Comparison of ENCODE assay signal across 10 cellular contexts in the genomic region with DNA sequence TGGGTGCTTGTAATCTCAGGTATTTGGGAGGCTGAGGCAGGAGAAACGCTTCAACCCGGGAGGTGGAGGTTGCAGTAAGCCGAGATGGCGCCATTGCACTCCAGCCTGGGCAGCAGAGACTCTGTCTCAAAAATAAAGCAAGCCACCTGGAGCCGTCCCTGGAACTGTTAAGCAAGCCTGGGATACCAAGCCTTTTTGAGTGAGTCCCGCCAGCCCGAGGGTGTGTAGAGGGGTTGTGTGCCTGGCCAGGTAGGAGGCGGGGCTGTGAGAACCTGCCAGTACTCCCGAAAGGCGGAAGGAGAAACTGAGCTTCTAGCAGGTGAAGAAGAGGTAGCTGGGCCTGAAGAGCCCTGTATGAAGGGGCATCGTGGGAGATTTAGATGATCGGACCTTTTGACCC. TPM values are rescaled to one million over a fixed set of nuclear protein-coding genes. Genes with fewer than 3 reads are reported as not detected.
DNase-seq lines count a peak whose midpoint lies in the region; FAIRE-seq and TF ChIP-seq lines count a peak whose summit lies in the region.
"Had no signal": no experiment of that assay in that cellular context is flagged by ENCODE, and none has a peak within 500 bp of the region (broad histone marks: within the 10 kb centered on the region; RNA-seq: fewer than 3 reads in every experiment).

No MANE protein-coding gene starts in this region.

- no peak overlapping the region for H3K4me3 ChIP-seq in Loucy (ENCODE audit: low read length, poor library complexity, severe bottlenecking)
- H3K4me3 ChIP-seq in bronchial epithelial cell (ENCODE audit: low read depth, low read length), result no peak overlapping the region
- no peak overlapping the region for H3K4me3 ChIP-seq in mesendoderm (ENCODE audit: low read length)
- H3K4me3 ChIP-seq in thymus (ENCODE audit: low read length), result no peak overlapping the region
- H3K4me3 ChIP-seq: ascending aorta had no signal

- TF ChIP-seq CTCF in Loucy (conservative IDR thresholded peaks at IDR 0.05; ENCODE audit: low read length) (0 out of 2 replicates have a peak, but pooled peaks have one; percentile 24), bronchial epithelial cell (IDR thresholded peaks at IDR 0.05; ENCODE audit: insufficient read depth, low read length, severe bottlenecking) (no peak)

- H3K9me2 ChIP-seq in Loucy (replicated peaks; ENCODE audit: low read depth, low read length), result no peaks in the 10 kb centered on the region

- H3K9ac ChIP-seq in Loucy (ENCODE audit: low read depth, low read length, poor library complexity, severe bottlenecking) (peak overlapping the region; percentile 95), mesendoderm (ENCODE audit: low read length) (no peak overlapping the region)

- no peak for FAIRE-seq in bronchial epithelial cell (lab: Jason Lieb, UNC)

- no peak overlapping the region for H2BK15ac ChIP-seq in mesendoderm (replicated peaks; ENCODE audit: low read depth)

- H4K8ac ChIP-seq in mesendoderm (ENCODE audit: low read depth, low read length), result no peak overlapping the region

- no peak overlapping the region for H4K5ac ChIP-seq in mesendoderm (ENCODE audit: low read length)

- H2BK120ac ChIP-seq in mesendoderm (ENCODE audit: low read depth, low read length), result no peak overlapping the region

- H3K4me2 ChIP-seq in Loucy (ENCODE audit: low read depth, low read length, poor library complexity, severe bottlenecking) (peak overlapping the region; percentile 100), mesendoderm (ENCODE audit: low read length) (no peak overlapping the region)

- H3K79me1 ChIP-seq in mesendoderm (ENCODE audit: low read length), result peaks cover 12% of the 10 kb centered on the region

- H3K9me3 ChIP-seq in Loucy (ENCODE audit: insufficient read depth, low read depth, low read length) (no peaks in the 10 kb centered on the region), thymus (ENCODE audit: control insufficient read depth) (no peaks in the 10 kb centered on the region)
- H3K9me3 ChIP-seq: ascending aorta had no signal

- H2AK5ac ChIP-seq in mesendoderm (ENCODE audit: low read length), result no peak overlapping the region

- H3K56ac ChIP-seq in mesendoderm (ENCODE audit: low read length), result no peak overlapping the region

- H3K18ac ChIP-seq in mesendoderm (ENCODE audit: low read length), result no peak overlapping the region

- H3K27ac ChIP-seq in mesendoderm (ENCODE audit: low read depth, low read length) (no peak overlapping the region), thymus (ENCODE audit: low read depth) (peak overlapping the region; percentile 53)

- DNase-seq in bronchial epithelial cell (ENCODE audit: low read depth) (peak; percentile 37), mesendoderm (peak; percentile 33), NCI-H146 treated with DMSO at 0.1 percent for 48 hours (lab: John Stamatoyannopoulos, UW; ENCODE audit: unreplicated experiment) (no peak), GF-D8 (lab: John Stamatoyannopoulos, UW) (no peak)
- no peak for DNase-seq in central memory CD4-positive, alpha-beta T cell
- DNase-seq: activated T-cell treated with anti-CD3 and anti-CD28 coated beads, Interleukin-2, amount 50 U/mL, for 4 hours; NCI-H2227 treated with DMSO at 0.1 percent for 48 hours had no signal

- peaks cover 26% of the 10 kb centered on the region for H4K20me1 ChIP-seq in Loucy (ENCODE audit: insufficient read depth, low read length, poor library complexity, severe bottlenecking)

- peaks cover 3% of the 10 kb centered on the region; the same call in 1 of the 2 replicates for H3K36me3 ChIP-seq in Loucy (ENCODE audit: insufficient read depth, low read length)
- H3K36me3 ChIP-seq in bronchial epithelial cell (ENCODE audit: control insufficient read depth, insufficient read depth, low read length), result peaks cover 2% of the 10 kb centered on the region
- no peaks in the 10 kb centered on the region for H3K36me3 ChIP-seq in mesendoderm (ENCODE audit: control insufficient read depth, insufficient read depth, low read length)
- H3K36me3 ChIP-seq in thymus (ENCODE audit: control insufficient read depth, insufficient read depth), result peaks cover 22% of the 10 kb centered on the region
- H3K36me3 ChIP-seq: ascending aorta had no signal

- H3F3A ChIP-seq in Loucy (ENCODE audit: low read depth), result no peaks in the 10 kb centered on the region

- WGBS in mesendoderm (ENCODE audit: extremely low coverage, insufficient coverage, low lambda C conversion rate), result no CpG with 5 or more reads among the region's 12 CpGs
- 95% methylated on average over 12 of the region's 12 CpGs for WGBS in thymus

- no peaks in the 10 kb centered on the region for H3K27me3 ChIP-seq in Loucy (ENCODE audit: insufficient read depth, low read length, poor library complexity, severe bottlenecking)
- no peaks in the 10 kb centered on the region for H3K27me3 ChIP-seq in bronchial epithelial cell (ENCODE audit: control insufficient read depth, insufficient read depth, low read length)
- no peaks in the 10 kb centered on the region for H3K27me3 ChIP-seq in mesendoderm (ENCODE audit: insufficient read depth, low read length, poor library complexity)
- no peaks in the 10 kb centered on the region for H3K27me3 ChIP-seq in thymus (ENCODE audit: control insufficient read depth, insufficient read depth)
- H3K27me3 ChIP-seq: ascending aorta had no signal

- H2AFZ ChIP-seq in Loucy (ENCODE audit: low read length), result no peak overlapping the region

- H3K4ac ChIP-seq in mesendoderm (ENCODE audit: low read depth, low read length), result no peak overlapping the region

- no peak overlapping the region for H3K23ac ChIP-seq in mesendoderm (ENCODE audit: low read length)

- H2BK5ac ChIP-seq in mesendoderm (ENCODE audit: low read length), result no peak overlapping the region

- peaks cover 41% of the 10 kb centered on the region for H3K4me1 ChIP-seq in Loucy (ENCODE audit: insufficient read depth, low read length, poor library complexity, severe bottlenecking)
- H3K4me1 ChIP-seq in mesendoderm (ENCODE audit: control insufficient read depth, low read depth, low read length), result peaks cover 15% of the 10 kb centered on the region
- peaks cover 19% of the 10 kb centered on the region for H3K4me1 ChIP-seq in thymus (ENCODE audit: control insufficient read depth, insufficient read depth, low read length)

- H3K79me2 ChIP-seq in Loucy (ENCODE audit: insufficient read depth, low read length) (peaks cover 60% of the 10 kb centered on the region), mesendoderm (ENCODE audit: control insufficient read depth, insufficient read depth, low read length) (peaks cover 4% of the 10 kb centered on the region)

RNA-seq across cellular contexts. Expression of gene TRIOBP, which starts 52.4 kb away (rescaled TPM):
- total RNA-seq in bronchial epithelial cell, result 40.3 and 45.6 TPM in 2 replicates
- 23.7 TPM for polyA plus RNA-seq in mesendoderm (2013, experiment 1 of 2)
- polyA plus RNA-seq in mesendoderm (2013, experiment 2 of 2), result 25.5 TPM
- 29.8 TPM for polyA plus RNA-seq in thymus

RNA-seq across cellular contexts. Expression of gene GCAT, which starts 58.5 kb away (rescaled TPM):
- total RNA-seq in bronchial epithelial cell, result 12.8 and 27.6 TPM in 2 replicates
- polyA plus RNA-seq in mesendoderm (2013, experiment 1 of 2), result 6.8 TPM
- polyA plus RNA-seq in mesendoderm (2013, experiment 2 of 2), result 6.9 TPM
- 7.8 TPM for polyA plus RNA-seq in thymus

Comparison
In these comparisons a context has a peak if more than half of its experiments do, and no peak if none do; other contexts are left out.
1. DNase-seq: peak in bronchial epithelial cell (single experiment) and mesendoderm (single experiment); none in NCI-H146 treated with DMSO at 0.1 percent for 48 hours (single experiment), GF-D8 (single experiment) and central memory CD4-positive, alpha-beta T cell (single experiment).